In the genomic region with DNA sequence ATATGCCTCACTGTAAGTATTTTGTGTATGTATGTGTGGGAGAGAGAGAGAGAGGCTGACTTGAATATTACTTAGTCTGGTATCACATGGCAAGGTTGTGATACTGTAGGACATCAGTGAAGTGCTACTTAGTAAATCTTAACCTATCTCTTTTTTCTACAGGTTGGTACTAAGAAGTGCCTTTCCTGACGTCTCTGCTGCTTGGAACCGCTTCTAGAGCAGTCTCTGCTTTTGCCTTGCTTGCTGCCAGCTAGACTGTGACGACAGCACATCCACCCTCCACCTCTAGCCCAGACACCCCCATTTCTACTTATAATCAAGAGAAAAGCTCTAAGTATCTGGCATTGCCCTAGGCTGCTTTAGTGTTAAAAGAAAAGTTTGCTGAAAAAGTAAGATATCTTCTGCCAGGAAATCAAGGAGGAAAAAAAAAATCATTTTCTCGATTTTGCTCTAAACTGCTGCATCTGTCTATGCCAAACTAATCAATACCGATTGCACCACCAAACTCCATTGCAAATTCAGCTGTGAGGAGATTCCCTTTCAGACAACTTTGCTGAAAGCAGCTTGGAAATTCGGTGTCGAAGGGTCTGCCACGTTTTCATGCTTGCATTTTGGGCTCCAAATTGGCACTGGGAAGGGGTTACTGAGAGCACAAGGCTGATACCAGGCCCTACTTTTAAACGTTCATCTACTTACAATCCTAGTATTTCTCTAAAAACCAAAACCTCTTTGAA, we compare ENCODE assay signal across 8 cellular contexts. TPM values are rescaled to one million over a fixed set of nuclear protein-coding genes. Genes with fewer than 3 reads are reported as not detected.
A peak's percentile ranks its signal among the peaks of the same experiment; 100 is the strongest.
DNase-seq lines count a peak whose midpoint lies in the region; ATAC-seq lines count a peak whose summit lies in the region.

No MANE protein-coding gene starts in this region.

- H3K27me3 ChIP-seq in GM23248 (replicated peaks; ENCODE audit: insufficient read depth), result no peaks in the 10 kb centered on the region
- H3K27me3 ChIP-seq in esophagus (ENCODE audit: control insufficient read depth in 1 of 2, insufficient read depth in 2 of 2, low read length in 2 of 2), result no peaks in the 10 kb centered on the region

- no peaks in the 10 kb centered on the region for H4K20me1 ChIP-seq in GM23248 (ENCODE audit: insufficient read depth)

- H2AFZ ChIP-seq in GM23248, result peak overlapping the region; percentile 37; the same call in 1 of the 2 replicates

- H3K4me3 ChIP-seq in GM23248, result peak overlapping the region; percentile 67
- H3K4me3 ChIP-seq in esophagus (ENCODE audit: low read depth in 1 of 2, low read length in 2 of 2), result peak overlapping the region in 1 of 2 donors; percentile 56

- 5 to 7% methylated on average over 9 of the region's 9 CpGs for WGBS in GM23248 (ENCODE audit: low coverage in 1 of 2, low lambda C conversion rate in 2 of 2, missing lambda C conversion rate in 2 of 2), 2 experiments
- 33 to 35% methylated on average over 9 of the region's 9 CpGs for WGBS in esophagus, 2 donors

- DNase-seq in GM23248 (peak; percentile 65), T follicular helper cell (ENCODE audit: low read depth) (peak; percentile 62), putamen (ENCODE audit: low spot score) (peak; percentile 68), NCI-H1105 (lab: John Stamatoyannopoulos, UW) (no peak), NCI-H2196 (lab: John Stamatoyannopoulos, UW; ENCODE audit: unreplicated experiment) (no peak)

- H3F3A ChIP-seq in GM23248 (ENCODE audit: insufficient read depth), result peaks cover 80% of the 10 kb centered on the region

- H3K27ac ChIP-seq in GM23248 (peak overlapping the region; percentile 94), esophagus (ENCODE audit: low read depth in 2 of 2, low read length in 1 of 2) (peak overlapping the region; percentile 73 to 75)

- H3K9ac ChIP-seq in GM23248, result peak overlapping the region; percentile 78

- ATAC-seq in GM18858 (IDR thresholded peaks at IDR 0.05; ENCODE audit: unreplicated experiment) (no peak), HG02938 (IDR thresholded peaks at IDR 0.05; ENCODE audit: unreplicated experiment) (no peak)

- no peaks in the 10 kb centered on the region for H3K9me2 ChIP-seq in GM23248 (ENCODE audit: insufficient read depth)

- H3K9me3 ChIP-seq in GM23248 (ENCODE audit: low read depth) (no peaks in the 10 kb centered on the region), esophagus (ENCODE audit: control insufficient read depth in 2 of 2, insufficient read depth in 1 of 2, low read depth in 1 of 2, low read length in 1 of 2) (no peaks in the 10 kb centered on the region)

- H3K36me3 ChIP-seq in GM23248 (ENCODE audit: low read depth) (peaks cover 5% of the 10 kb centered on the region; the same call in 1 of the 2 replicates), esophagus (ENCODE audit: control insufficient read depth in 2 of 2, insufficient read depth in 2 of 2, low read length in 1 of 2) (no peaks in the 10 kb centered on the region)

- in situ Hi-C loops in GM23248 (cut with MboI), result no loop called here

- H3K79me2 ChIP-seq in GM23248 (ENCODE audit: insufficient read depth), result peaks cover 94% of the 10 kb centered on the region

- H3K4me1 ChIP-seq in GM23248 (ENCODE audit: insufficient read depth), result peaks cover 65% of the 10 kb centered on the region
- peaks cover 0 to 2% of the 10 kb centered on the region in 2 donors for H3K4me1 ChIP-seq in esophagus (ENCODE audit: control insufficient read depth in 2 of 2, insufficient read depth in 2 of 2, low read length in 1 of 2)

- peak overlapping the region; percentile 87 for H3K4me2 ChIP-seq in GM23248 (ENCODE audit: unreplicated experiment)

RNA-seq across cellular contexts. Expression of a gene that starts 30.7 kb away (rescaled TPM):
- 251 and 262 TPM in 2 replicates for total RNA-seq in GM23248 (2014; rRNA removed; shearing (Covaris generic))
- polyA plus RNA-seq in GM23248 (2016; fragmentation: Nextera tagmentation; extraction: Ambion mirVana), result 81.7 and 89.5 TPM in 2 replicates
- polyA plus RNA-seq in esophagus, result 10 to 100 TPM; 23.6 to 28.6 TPM

Comparison
In these comparisons a context has a peak if more than half of its experiments do, and no peak if none do; other contexts are left out.
1. DNase-seq: peak in GM23248 (single experiment), T follicular helper cell (single experiment) and putamen (single experiment); none in NCI-H1105 (single experiment) and NCI-H2196 (single experiment).